In the genomic region with DNA sequence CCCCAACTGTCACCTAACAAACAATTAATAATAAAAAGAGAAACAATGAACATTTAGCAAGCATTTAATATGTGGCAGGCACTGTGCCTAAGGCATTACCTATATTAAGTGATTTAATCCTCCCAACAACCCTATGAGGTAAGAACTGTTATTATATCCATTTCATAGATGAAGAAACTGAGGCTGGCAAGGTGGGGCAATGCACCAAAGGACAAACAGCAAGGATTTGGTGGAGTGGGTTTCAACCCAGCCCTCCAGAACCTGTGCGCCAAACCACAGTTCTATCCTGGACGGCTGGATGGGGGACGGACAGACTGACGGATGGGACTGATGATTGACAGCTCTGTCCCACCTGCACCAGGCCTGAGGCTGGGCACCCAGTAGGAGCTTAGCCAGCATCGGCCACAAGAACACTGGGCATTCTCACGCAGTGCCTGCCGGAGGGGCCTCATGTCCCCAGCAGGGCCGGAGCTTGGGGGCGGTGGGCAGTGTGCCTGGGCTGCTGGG, we compare ENCODE assay signal across 17 cellular contexts. TPM values are rescaled to one million over a fixed set of nuclear protein-coding genes. Genes with fewer than 3 reads are reported as not detected.
A peak's percentile ranks its signal among the peaks of the same experiment; 100 is the strongest.
DNase-seq lines count a peak whose midpoint lies in the region; ATAC-seq, FAIRE-seq and TF ChIP-seq lines count a peak whose summit lies in the region.
"Had no signal": no experiment of that assay in that cellular context is flagged by ENCODE, and none has a peak within 500 bp of the region (broad histone marks: within the 10 kb centered on the region; RNA-seq: fewer than 3 reads in every experiment).

No MANE protein-coding gene starts in this region.

- no peaks in the 10 kb centered on the region for H3K79me2 ChIP-seq in HepG2 (ENCODE audit: insufficient read depth, low read length)

- TF ChIP-seq EP300 in HepG2 (IDR thresholded peaks at IDR 0.05; ENCODE audit: low read depth in 2 of 2, low read length in 2 of 2) (no peak), HepG2 (CRISPR knock-in tag; IDR thresholded peaks at IDR 0.05; ENCODE audit: borderline replicate concordance) (no peak)

- peak overlapping the region; percentile 60 for H3K4me3 Mint-ChIP-seq in activated naive CD8-positive, alpha-beta T cell
- H3K4me3 Mint-ChIP-seq in immature natural killer cell, result peak overlapping the region; percentile 80 to 85 (median 81)
- no peak overlapping the region for H3K4me3 Mint-ChIP-seq in HFFc6

- H4K20me1 ChIP-seq in HepG2 (ENCODE audit: insufficient read depth, low read length), result no peaks in the 10 kb centered on the region

- peak overlapping the region in 2 of 3 experiments; percentile 45 to 65; a peak in 4 of 6 replicates for H3K4me3 ChIP-seq in HepG2 (replicated peaks in 1 of 3; ENCODE audit: insufficient read depth in 1 of 3, low read depth in 2 of 3, low read length in 3 of 3)
- H3K4me3 ChIP-seq in right lobe of liver, result no peak overlapping the region
- no peak overlapping the region for H3K4me3 ChIP-seq in thymus (ENCODE audit: low read length)

- no peak for TF ChIP-seq RAD21 in HepG2 (CRISPR knock-in tag; IDR thresholded peaks at IDR 0.05)

- H3K4me2 ChIP-seq in HepG2 (ENCODE audit: low read depth, low read length), result peak overlapping the region; percentile 89

- H3K4me1 ChIP-seq in HepG2 (ENCODE audit: insufficient read depth, low read length), result peaks cover 94% of the 10 kb centered on the region
- H3K4me1 ChIP-seq in right lobe of liver, result no peaks in the 10 kb centered on the region
- peaks cover 18% of the 10 kb centered on the region for H3K4me1 ChIP-seq in thymus (ENCODE audit: control insufficient read depth, insufficient read depth, low read length)
- H3K4me1 ChIP-seq: foreskin keratinocyte had no signal

- H3K9me3 ChIP-seq in HepG2 (ENCODE audit: low read length) (no peaks in the 10 kb centered on the region), right lobe of liver (no peaks in the 10 kb centered on the region), thymus (ENCODE audit: control insufficient read depth) (no peaks in the 10 kb centered on the region)

- H3K36me3 ChIP-seq in HepG2 (replicated peaks in 1 of 2; ENCODE audit: control insufficient read depth in 1 of 2, insufficient read depth in 2 of 2, low read length in 2 of 2) (no peaks in the 10 kb centered on the region; a peak in 2 of 5 replicates), right lobe of liver (no peaks in the 10 kb centered on the region), thymus (ENCODE audit: control insufficient read depth, insufficient read depth) (peaks cover 17% of the 10 kb centered on the region)

- TF ChIP-seq CTCF in HepG2 (CRISPR knock-in tag; IDR thresholded peaks at IDR 0.05) (no peak), right lobe of liver (IDR thresholded peaks at IDR 0.05) (no peak), HFFc6 (IDR thresholded peaks at IDR 0.05) (no peak)

- no peaks in the 10 kb centered on the region for H3K27me3 Mint-ChIP-seq in activated naive CD8-positive, alpha-beta T cell
- H3K27me3 Mint-ChIP-seq in immature natural killer cell (ENCODE audit: low read depth in 3 of 3), result peaks cover 6 to 17% (median 7%) of the 10 kb centered on the region in 3 donors
- peaks cover 1% of the 10 kb centered on the region for H3K27me3 Mint-ChIP-seq in HFFc6 (ENCODE audit: insufficient read depth)
- H3K27me3 Mint-ChIP-seq: IgD-negative memory B cell had no signal

- TF ChIP-seq POLR2A in HepG2 (IDR thresholded peaks at IDR 0.05; ENCODE audit: insufficient read depth in 1 of 2, low read depth in 2 of 2, low read length in 2 of 2) (no peak), right lobe of liver (IDR thresholded peaks at IDR 0.05) (no peak)

- DNase-seq in HepG2 (ENCODE audit: low spot score), result no peak
- DNase-seq in right lobe of liver, result no peak
- DNase-seq in immature natural killer cell, result no peak
- no peak for DNase-seq in HFFc6
- no peak for DNase-seq in dedifferentiated amniotic fluid mesenchymal stem cell (ENCODE audit: extremely low spot score)
- DNase-seq in Right ventricle myocardium superior, result no peak
- DNase-seq: activated CD4-positive, alpha-beta T cell treated with anti-CD3 and anti-CD28 coated beads for 4 hours; activated effector memory CD4-positive, alpha-beta T cell treated with Interleukin-2 at 50 U/mL for 16 hours; foreskin keratinocyte; naive B cell; NCI-H1105; NCI-H2227 treated with DMSO at 0.1 percent for 48 hours; NK-92 treated with Interleukin-12 subunit alpha and Interleukin-12 subunit beta, amount 100 ng/mL, for 24 hours had no signal

- no peak overlapping the region for H2AFZ ChIP-seq in HepG2 (ENCODE audit: low read length)

- H3K9me3 Mint-ChIP-seq in activated naive CD8-positive, alpha-beta T cell (ENCODE audit: low read depth), result no peaks in the 10 kb centered on the region
- no peaks in the 10 kb centered on the region for H3K9me3 Mint-ChIP-seq in immature natural killer cell
- no peaks in the 10 kb centered on the region for H3K9me3 Mint-ChIP-seq in HFFc6
- H3K9me3 Mint-ChIP-seq: IgD-negative memory B cell, naive B cell had no signal

- no TSS peak for BruUV-seq in HepG2 (replicated peaks; lab: Mats Ljungman, UMichigan)

- WGBS in HepG2 (ENCODE audit: low lambda C conversion rate), result 48% methylated on average over 9 of the region's 9 CpGs
- no CpG with 5 or more reads among the region's 9 CpGs for WGBS in right lobe of liver (ENCODE audit: insufficient coverage, low coverage, low lambda C conversion rate, missing lambda C conversion rate)
- whole genome bisulfite sequencing in thymus, result 49% methylated on average over 9 of the region's 9 CpGs

- no peak for FAIRE-seq in HepG2 (lab: Jason Lieb, UNC)
- FAIRE-seq: bronchial epithelial cell had no signal

- ATAC-seq in HepG2 (no peak), right lobe of liver (no peak), Right ventricle myocardium superior (ENCODE audit: poor library complexity) (no peak)
- ATAC-seq: foreskin keratinocyte had no signal

- H3K27ac Mint-ChIP-seq in activated naive CD8-positive, alpha-beta T cell, result peak overlapping the region; percentile 84
- peak overlapping the region; percentile 89 to 97 (median 96) for H3K27ac Mint-ChIP-seq in immature natural killer cell
- no peak overlapping the region for H3K27ac Mint-ChIP-seq in HFFc6

- intact Hi-C loops in HepG2 (cut with micrococcal nuclease; ENCODE audit: unreplicated experiment), result loop anchor here (5.0 kb wide), 1 partner anchor 38 kb away; no protein-coding TSS in a partner anchor
- intact Hi-C loops in right lobe of liver (cut with DNase I), result no loop called here
- intact Hi-C loops in Right ventricle myocardium superior (cut with DNase I), result no loop called here

- in situ Hi-C loops in HepG2 (cut with HindIII; ENCODE audit: extremely low pct_ligation_motif_present, low pct_unique_long_range_greater_than_20kb), result no loop called here

- H3K36me3 Mint-ChIP-seq in activated naive CD8-positive, alpha-beta T cell, result no peaks in the 10 kb centered on the region
- H3K36me3 Mint-ChIP-seq in immature natural killer cell (peaks cover under 1 to 2% (median 1%) of the 10 kb centered on the region in 3 donors), HFFc6 (ENCODE audit: low read depth) (0 out of 2 replicates have a peak, but pooled peaks cover 4% of the 10 kb centered on the region)
- H3K36me3 Mint-ChIP-seq: IgD-negative memory B cell, naive B cell had no signal

- H3K4me1 Mint-ChIP-seq in activated naive CD8-positive, alpha-beta T cell (ENCODE audit: low read depth), result peaks cover 54% of the 10 kb centered on the region
- peaks cover 65 to 69% of the 10 kb centered on the region in 2 donors for H3K4me1 Mint-ChIP-seq in immature natural killer cell
- peaks cover 6% of the 10 kb centered on the region; the same call in 1 of the 2 replicates for H3K4me1 Mint-ChIP-seq in HFFc6 (ENCODE audit: low read depth)

- H3K27ac ChIP-seq in HepG2 (ENCODE audit: extremely low read length, insufficient read depth, low read length), result peak overlapping the region; percentile 68
- H3K27ac ChIP-seq in right lobe of liver, result no peak overlapping the region
- peak overlapping the region; percentile 58 for H3K27ac ChIP-seq in thymus (ENCODE audit: low read depth)
- H3K27ac ChIP-seq: foreskin keratinocyte had no signal

- H3K27me3 ChIP-seq in HepG2 (ENCODE audit: control insufficient read depth in 1 of 2, insufficient read depth in 2 of 2, low read length in 2 of 2) (no peaks in the 10 kb centered on the region), right lobe of liver (no peaks in the 10 kb centered on the region), thymus (ENCODE audit: control insufficient read depth, insufficient read depth) (no peaks in the 10 kb centered on the region)

- POLR2A ChIA-PET in HepG2 (lab: Yijun Ruan, JAX), result interaction anchor here (0.8 to 6.7 kb wide), 8 partner anchors 8 to 37 kb away, joined by 3 to 124 read pairs (median 10); no protein-coding TSS in a partner anchor

- CTCF ChIA-PET in HepG2 (lab: Yijun Ruan, JAX; ENCODE audit: low intra/inter-chr PET ratio, low total read pairs), result no interaction called here

- H3K9ac ChIP-seq in HepG2 (ENCODE audit: insufficient read depth, low read depth, low read length), result peak overlapping the region; percentile 33; the same call in 1 of the 2 replicates

RNA-seq across cellular contexts. Expression of gene NOL4L, which starts 24.6 kb away (rescaled TPM):
- total RNA-seq in HepG2 (2016; rRNA removed; fragmentation: Illumina TruSeq; extraction: Trizol) (16.6 and 16.9 TPM in 2 replicates), right lobe of liver (1 to 10 TPM; 4.3 to 6.5 (median 5.7) TPM), Right ventricle myocardium superior (3.5 TPM)
- 19.2 and 19.4 TPM in 2 replicates for total RNA-seq in HepG2 (2016; cell fraction: cytosol; rRNA removed; fragmentation: Illumina TruSeq; extraction: Trizol; ENCODE audit: low read depth)
- total RNA-seq in HepG2 (2016; cell fraction: insoluble cytoplasmic fraction; rRNA removed; fragmentation: Illumina TruSeq; extraction: Trizol), result 14.6 and 17.1 TPM in 2 replicates
- total RNA-seq in HepG2 (2016; cell fraction: membrane; rRNA removed; fragmentation: Illumina TruSeq; extraction: Trizol), result 21.3 and 24.1 TPM in 2 replicates
- total RNA-seq in HepG2 (2016; cell fraction: nucleus; rRNA removed; fragmentation: Illumina TruSeq; extraction: Trizol), result 21.2 and 22.3 TPM in 2 replicates
- polyA plus RNA-seq in HepG2 (2011; rRNA removed) (35.4 and 38.7 TPM in 2 replicates), immature natural killer cell (10 to 100 TPM in 1 of 3 donors, 1 to 10 TPM in 2; 4.1 to 17.2 (median 9.6) TPM), thymus (14.1 TPM)
- 16.5 and 20.9 TPM in 2 replicates for polyA plus RNA-seq in HepG2 (2011; cell fraction: cytosol; rRNA removed)
- polyA plus RNA-seq in HepG2 (2011; cell fraction: nucleus; rRNA removed), result 91.0 and 107 TPM in 2 replicates
- 36.0 and 39.2 TPM in 2 replicates for polyA plus RNA-seq in HepG2 (2012)
- polyA plus RNA-seq in HepG2 (2016; cell fraction: cytosol; fragmentation: Illumina TruSeq; extraction: Trizol; ENCODE audit: low read depth), result 35.0 and 39.6 TPM in 2 replicates
- 21.6 and 26.9 TPM in 2 replicates for polyA plus RNA-seq in HepG2 (2016; cell fraction: insoluble cytoplasmic fraction; fragmentation: Illumina TruSeq; extraction: Trizol; ENCODE audit: low read depth)
- 31.2 and 32.6 TPM in 2 replicates for polyA plus RNA-seq in HepG2 (2016; cell fraction: membrane; fragmentation: Illumina TruSeq; extraction: Trizol; ENCODE audit: low read depth)
- 57.5 and 60.6 TPM in 2 replicates for polyA plus RNA-seq in HepG2 (2016; cell fraction: nucleus; fragmentation: Illumina TruSeq; extraction: Trizol; ENCODE audit: insufficient read depth, low read depth)
- 6.7 and 47.8 TPM in 2 replicates for polyA minus RNA-seq in HepG2 (2011; rRNA and poly(A)+ RNA removed; ENCODE audit: low replicate concordance)
- 28.0 and 37.6 TPM in 2 replicates for polyA minus RNA-seq in HepG2 (2011; cell fraction: cytosol; rRNA and poly(A)+ RNA removed)
- 30.5 and 30.6 TPM in 2 replicates for polyA minus RNA-seq in HepG2 (2011; cell fraction: nucleus; rRNA and poly(A)+ RNA removed)
- 10 to 100 TPM; 12.0 to 16.3 (median 13.2) TPM for total RNA-seq in HFFc6 (2021; fragmentation: NEBNext Ultra II Directional; extraction: Animal tissue kit (Norgen Biotek cat#: 25700))

Comparison
In these comparisons a context has a peak if more than half of its experiments do, and no peak if none do; other contexts are left out.
1. H3K27ac ChIP-seq: peak in HepG2 (single experiment) and thymus (single experiment); none in right lobe of liver (0 of 3).
2. H3K4me3 ChIP-seq: peak in HepG2 (2 of 3); none in right lobe of liver (0 of 3) and thymus (single experiment).